ENCODE assay signal across 8 cellular contexts in the genomic region with DNA sequence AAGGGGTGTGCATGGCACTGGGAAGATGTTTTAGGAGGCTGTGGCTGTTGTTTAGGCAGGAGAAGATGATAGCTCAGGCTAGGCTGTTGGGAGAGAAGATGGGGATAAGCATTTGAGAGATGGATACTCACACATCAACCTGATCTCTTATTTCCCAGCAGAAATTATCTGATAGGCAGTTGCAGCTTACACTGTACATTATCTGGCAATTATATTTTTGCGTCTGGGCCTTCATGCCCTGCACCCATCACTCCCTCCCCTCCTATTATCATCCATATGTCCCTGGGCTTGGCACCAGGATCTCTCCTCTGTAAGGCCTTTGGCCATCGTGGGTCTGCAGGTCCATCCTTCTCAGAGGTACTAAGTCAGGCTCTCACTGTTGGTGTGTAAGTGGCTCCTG.
"Had no signal": no experiment of that assay in that cellular context is flagged by ENCODE, and none has a peak within 500 bp of the region (broad histone marks: within the 10 kb centered on the region; RNA-seq: fewer than 3 reads in every experiment).

No MANE protein-coding gene starts in this region.

- FAIRE-seq: G401.6, GM12878, GM12891, GM12892, GM18507, GM19239 had no signal

- DNase-seq: GDM1, GF-D8 had no signal

- H3K4me3 ChIP-seq: GM12878 had no signal

- ATAC-seq: GM12878 had no signal
